In the genomic region with DNA sequence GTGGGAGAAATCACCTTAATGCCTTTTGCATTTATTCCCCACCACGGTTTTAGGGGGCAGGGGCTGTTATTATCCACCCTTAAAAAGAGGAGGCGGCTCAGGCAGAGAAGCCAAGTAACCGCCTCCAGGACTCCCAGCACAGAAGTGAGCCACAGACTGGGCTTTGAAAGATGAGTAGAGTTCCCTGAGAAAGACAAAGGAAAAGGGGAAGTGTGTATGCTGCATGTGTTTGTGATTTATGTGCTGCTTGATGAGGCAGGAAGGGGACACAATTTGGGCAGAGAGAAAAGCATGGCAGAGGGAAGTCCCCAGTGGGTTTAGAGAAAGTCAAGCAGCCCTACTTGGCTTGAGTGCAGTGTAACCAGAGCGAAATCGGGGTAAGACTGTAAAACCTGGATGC, we compare ENCODE assay signal across 1 cellular context.
TF ChIP-seq lines count a peak whose summit lies in the region.

No MANE protein-coding gene starts in this region.

TF ChIP-seq in GM23338, 12 proteins besides CTCF, POLR2A, EP300 and RAD21 (continued from another document):
- TF ChIP-seq, protein P1, sequence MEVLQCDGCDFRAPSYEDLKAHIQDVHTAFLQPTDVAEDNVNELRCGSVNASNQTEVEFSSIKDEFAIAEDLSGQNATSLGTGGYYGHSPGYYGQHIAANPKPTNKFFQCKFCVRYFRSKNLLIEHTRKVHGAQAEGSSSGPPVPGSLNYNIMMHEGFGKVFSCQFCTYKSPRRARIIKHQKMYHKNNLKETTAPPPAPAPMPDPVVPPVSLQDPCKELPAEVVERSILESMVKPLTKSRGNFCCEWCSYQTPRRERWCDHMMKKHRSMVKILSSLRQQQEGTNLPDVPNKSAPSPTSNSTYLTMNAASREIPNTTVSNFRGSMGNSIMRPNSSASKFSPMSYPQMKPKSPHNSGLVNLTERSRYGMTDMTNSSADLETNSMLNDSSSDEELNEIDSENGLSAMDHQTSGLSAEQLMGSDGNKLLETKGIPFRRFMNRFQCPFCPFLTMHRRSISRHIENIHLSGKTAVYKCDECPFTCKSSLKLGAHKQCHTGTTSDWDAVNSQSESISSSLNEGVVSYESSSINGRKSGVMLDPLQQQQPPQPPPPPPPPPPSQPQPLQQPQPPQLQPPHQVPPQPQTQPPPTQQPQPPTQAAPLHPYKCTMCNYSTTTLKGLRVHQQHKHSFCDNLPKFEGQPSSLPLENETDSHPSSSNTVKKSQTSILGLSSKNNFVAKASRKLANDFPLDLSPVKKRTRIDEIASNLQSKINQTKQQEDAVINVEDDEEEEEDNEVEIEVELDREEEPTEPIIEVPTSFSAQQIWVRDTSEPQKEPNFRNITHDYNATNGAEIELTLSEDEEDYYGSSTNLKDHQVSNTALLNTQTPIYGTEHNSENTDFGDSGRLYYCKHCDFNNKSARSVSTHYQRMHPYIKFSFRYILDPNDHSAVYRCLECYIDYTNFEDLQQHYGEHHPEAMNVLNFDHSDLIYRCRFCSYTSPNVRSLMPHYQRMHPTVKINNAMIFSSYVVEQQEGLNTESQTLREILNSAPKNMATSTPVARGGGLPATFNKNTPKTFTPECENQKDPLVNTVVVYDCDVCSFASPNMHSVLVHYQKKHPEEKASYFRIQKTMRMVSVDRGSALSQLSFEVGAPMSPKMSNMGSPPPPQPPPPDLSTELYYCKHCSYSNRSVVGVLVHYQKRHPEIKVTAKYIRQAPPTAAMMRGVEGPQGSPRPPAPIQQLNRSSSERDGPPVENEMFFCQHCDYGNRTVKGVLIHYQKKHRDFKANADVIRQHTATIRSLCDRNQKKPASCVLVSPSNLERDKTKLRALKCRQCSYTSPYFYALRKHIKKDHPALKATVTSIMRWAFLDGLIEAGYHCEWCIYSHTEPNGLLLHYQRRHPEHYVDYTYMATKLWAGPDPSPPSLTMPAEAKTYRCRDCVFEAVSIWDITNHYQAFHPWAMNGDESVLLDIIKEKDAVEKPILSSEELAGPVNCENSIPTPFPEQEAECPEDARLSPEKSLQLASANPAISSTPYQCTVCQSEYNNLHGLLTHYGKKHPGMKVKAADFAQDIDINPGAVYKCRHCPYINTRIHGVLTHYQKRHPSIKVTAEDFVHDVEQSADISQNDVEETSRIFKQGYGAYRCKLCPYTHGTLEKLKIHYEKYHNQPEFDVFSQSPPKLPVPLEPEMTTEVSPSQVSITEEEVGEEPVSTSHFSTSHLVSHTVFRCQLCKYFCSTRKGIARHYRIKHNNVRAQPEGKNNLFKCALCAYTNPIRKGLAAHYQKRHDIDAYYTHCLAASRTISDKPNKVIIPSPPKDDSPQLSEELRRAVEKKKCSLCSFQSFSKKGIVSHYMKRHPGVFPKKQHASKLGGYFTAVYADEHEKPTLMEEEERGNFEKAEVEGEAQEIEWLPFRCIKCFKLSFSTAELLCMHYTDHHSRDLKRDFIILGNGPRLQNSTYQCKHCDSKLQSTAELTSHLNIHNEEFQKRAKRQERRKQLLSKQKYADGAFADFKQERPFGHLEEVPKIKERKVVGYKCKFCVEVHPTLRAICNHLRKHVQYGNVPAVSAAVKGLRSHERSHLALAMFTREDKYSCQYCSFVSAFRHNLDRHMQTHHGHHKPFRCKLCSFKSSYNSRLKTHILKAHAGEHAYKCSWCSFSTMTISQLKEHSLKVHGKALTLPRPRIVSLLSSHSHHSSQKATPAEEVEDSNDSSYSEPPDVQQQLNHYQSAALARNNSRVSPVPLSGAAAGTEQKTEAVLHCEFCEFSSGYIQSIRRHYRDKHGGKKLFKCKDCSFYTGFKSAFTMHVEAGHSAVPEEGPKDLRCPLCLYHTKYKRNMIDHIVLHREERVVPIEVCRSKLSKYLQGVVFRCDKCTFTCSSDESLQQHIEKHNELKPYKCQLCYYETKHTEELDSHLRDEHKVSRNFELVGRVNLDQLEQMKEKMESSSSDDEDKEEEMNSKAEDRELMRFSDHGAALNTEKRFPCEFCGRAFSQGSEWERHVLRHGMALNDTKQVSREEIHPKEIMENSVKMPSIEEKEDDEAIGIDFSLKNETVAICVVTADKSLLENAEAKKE (CRISPR knock-in tag; IDR thresholded peaks at IDR 0.05), result no peak
- TF ChIP-seq CREB1 (CRISPR knock-in tag; IDR thresholded peaks at IDR 0.05; ENCODE audit: low read depth), result no peak
- TF ChIP-seq EZH2 (IDR thresholded peaks at IDR 0.05; ENCODE audit: low read depth, unreplicated experiment), result no peak
- no peak for TF ChIP-seq JUNB (IDR thresholded peaks at IDR 0.05; ENCODE audit: unreplicated experiment)
- TF ChIP-seq POLR2AphosphoS5 (IDR thresholded peaks at IDR 0.05; ENCODE audit: low read depth), result no peak
- no peak for TF ChIP-seq NANOG (IDR thresholded peaks at IDR 0.05; ENCODE audit: borderline replicate concordance)
- TF ChIP-seq, protein P2, sequence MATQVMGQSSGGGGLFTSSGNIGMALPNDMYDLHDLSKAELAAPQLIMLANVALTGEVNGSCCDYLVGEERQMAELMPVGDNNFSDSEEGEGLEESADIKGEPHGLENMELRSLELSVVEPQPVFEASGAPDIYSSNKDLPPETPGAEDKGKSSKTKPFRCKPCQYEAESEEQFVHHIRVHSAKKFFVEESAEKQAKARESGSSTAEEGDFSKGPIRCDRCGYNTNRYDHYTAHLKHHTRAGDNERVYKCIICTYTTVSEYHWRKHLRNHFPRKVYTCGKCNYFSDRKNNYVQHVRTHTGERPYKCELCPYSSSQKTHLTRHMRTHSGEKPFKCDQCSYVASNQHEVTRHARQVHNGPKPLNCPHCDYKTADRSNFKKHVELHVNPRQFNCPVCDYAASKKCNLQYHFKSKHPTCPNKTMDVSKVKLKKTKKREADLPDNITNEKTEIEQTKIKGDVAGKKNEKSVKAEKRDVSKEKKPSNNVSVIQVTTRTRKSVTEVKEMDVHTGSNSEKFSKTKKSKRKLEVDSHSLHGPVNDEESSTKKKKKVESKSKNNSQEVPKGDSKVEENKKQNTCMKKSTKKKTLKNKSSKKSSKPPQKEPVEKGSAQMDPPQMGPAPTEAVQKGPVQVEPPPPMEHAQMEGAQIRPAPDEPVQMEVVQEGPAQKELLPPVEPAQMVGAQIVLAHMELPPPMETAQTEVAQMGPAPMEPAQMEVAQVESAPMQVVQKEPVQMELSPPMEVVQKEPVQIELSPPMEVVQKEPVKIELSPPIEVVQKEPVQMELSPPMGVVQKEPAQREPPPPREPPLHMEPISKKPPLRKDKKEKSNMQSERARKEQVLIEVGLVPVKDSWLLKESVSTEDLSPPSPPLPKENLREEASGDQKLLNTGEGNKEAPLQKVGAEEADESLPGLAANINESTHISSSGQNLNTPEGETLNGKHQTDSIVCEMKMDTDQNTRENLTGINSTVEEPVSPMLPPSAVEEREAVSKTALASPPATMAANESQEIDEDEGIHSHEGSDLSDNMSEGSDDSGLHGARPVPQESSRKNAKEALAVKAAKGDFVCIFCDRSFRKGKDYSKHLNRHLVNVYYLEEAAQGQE (IDR thresholded peaks at IDR 0.05; ENCODE audit: unreplicated experiment), result no peak
